Comparison of ENCODE assay signal across 1 cellular context in genomic region chr10:43390791-43391190, GRCh38.
TF ChIP-seq lines count a peak whose summit lies in the region.

No MANE protein-coding gene starts in this region.

TF ChIP-seq in K562, 482 proteins besides CTCF, POLR2A, EP300 and RAD21:
- TF ChIP-seq RBFOX2 (IDR thresholded peaks at IDR 0.05; ENCODE audit: low read depth, low read length) (0 out of 2 replicates have a peak, but pooled peaks have one; percentile 24), CEBPB (tag; IDR thresholded peaks at IDR 0.05) (peak; percentile 34; the same call in 1 of the 2 replicates), ZNF696 (CRISPR knock-in tag; conservative IDR thresholded peaks at IDR 0.05) (no peak)
